Comparison of ENCODE assay signal across 14 cellular contexts in genomic region chr10:16105082-16105481, GRCh38.
"Had no signal": no experiment of that assay in that cellular context is flagged by ENCODE, and none has a peak within 500 bp of the region (broad histone marks: within the 10 kb centered on the region; RNA-seq: fewer than 3 reads in every experiment).

No MANE protein-coding gene starts in this region.

- H3K4me1 Mint-ChIP-seq: activated naive CD8-positive, alpha-beta T cell treated with anti-CD3 and anti-CD28 coated beads for 36 hours; nephron progenitor cell; stimulated activated naive CD8-positive, alpha-beta T cell treated with anti-CD3 and anti-CD28 coated beads, Interleukin-15, amount 100 ng/mL, for 72 hours had no signal

- H3K27me3 Mint-ChIP-seq: progenitor cell of endocrine pancreas; stimulated activated naive CD8-positive, alpha-beta T cell treated with anti-CD3 and anti-CD28 coated beads, Interleukin-15, amount 100 ng/mL, for 72 hours had no signal

- H3K4me3 Mint-ChIP-seq: activated naive CD8-positive, alpha-beta T cell treated with anti-CD3 and anti-CD28 coated beads for 36 hours; nephron progenitor cell; stimulated activated naive CD8-positive, alpha-beta T cell treated with anti-CD3 and anti-CD28 coated beads, Interleukin-15, amount 100 ng/mL, for 72 hours had no signal

- H3K27ac Mint-ChIP-seq: activated naive CD8-positive, alpha-beta T cell treated with anti-CD3 and anti-CD28 coated beads for 36 hours; nephron progenitor cell; progenitor cell of endocrine pancreas; stimulated activated naive CD8-positive, alpha-beta T cell treated with anti-CD3 and anti-CD28 coated beads, Interleukin-15, amount 100 ng/mL, for 72 hours had no signal

- H3K9me3 ChIP-seq: thoracic aorta had no signal

- ATAC-seq: left ventricle myocardium superior; right cardiac atrium; stimulated activated naive CD8-positive, alpha-beta T cell treated with anti-CD3 and anti-CD28 coated beads, Interleukin-15, amount 100 ng/mL, for 72 hours had no signal

- H3K4me3 ChIP-seq: thoracic aorta had no signal

- H3K9me3 Mint-ChIP-seq: activated naive CD8-positive, alpha-beta T cell treated with anti-CD3 and anti-CD28 coated beads for 36 hours; nephron progenitor cell; stimulated activated naive CD8-positive, alpha-beta T cell treated with anti-CD3 and anti-CD28 coated beads, Interleukin-15, amount 100 ng/mL, for 72 hours had no signal

- H3K36me3 Mint-ChIP-seq: activated naive CD8-positive, alpha-beta T cell treated with anti-CD3 and anti-CD28 coated beads for 36 hours had no signal

- H3K27ac ChIP-seq: thoracic aorta had no signal

- H3K36me3 ChIP-seq: thoracic aorta had no signal

- DNase-seq: activated CD4-positive, alpha-beta T cell treated with anti-CD3 and anti-CD28 coated beads, Interleukin-2, amount 50 U/mL, for 1 hour; activated CD8-positive, alpha-beta memory T cell treated with anti-CD3 and anti-CD28 coated beads for 24 hours; activated naive CD8-positive, alpha-beta T cell treated with anti-CD3 and anti-CD28 coated beads for 36 hours; amygdala; erythroblast; hypothalamus; kidney glomerular epithelial cell; left ventricle myocardium superior; nephron progenitor cell; occipital lobe; right cardiac atrium; stimulated activated naive CD8-positive, alpha-beta T cell treated with anti-CD3 and anti-CD28 coated beads, Interleukin-15, amount 100 ng/mL, for 72 hours had no signal
